ENCODE assay signal across 13 cellular contexts in genomic region chr19:19482785-19483625, GRCh38. TPM values are rescaled to one million over a fixed set of nuclear protein-coding genes. Genes with fewer than 3 reads are reported as not detected.
A peak's percentile ranks its signal among the peaks of the same experiment; 100 is the strongest.
DNase-seq lines count a peak whose midpoint lies in the region; ATAC-seq and TF ChIP-seq lines count a peak whose summit lies in the region.
"Had no signal": no experiment of that assay in that cellular context is flagged by ENCODE, and none has a peak within 500 bp of the region (broad histone marks: within the 10 kb centered on the region; RNA-seq: fewer than 3 reads in every experiment).

No MANE protein-coding gene starts in this region.

- POLR2A ChIA-PET in activated B cell treated with CpG ODN at 0.5 μM for 24 hours (lab: Charles Lee) = interaction anchor here (1.4 kb wide), 1 partner anchor 78 kb away, joined by 3 read pairs; the partner anchor contains the start of gene GATAD2A

- intact Hi-C loops in activated B cell treated with CpG ODN at 0.5 μM for 24 hours (cut with micrococcal nuclease) = no loop called here

- peak overlapping the region; percentile 71 for H3K27ac ChIP-seq in cardiac muscle cell
- H3K27ac ChIP-seq in right atrium auricular region = no peak overlapping the region
- H3K27ac ChIP-seq: heart right ventricle had no signal

- H3K4me3 ChIP-seq in cardiac muscle cell (no peak overlapping the region), right atrium auricular region (no peak overlapping the region)
- H3K4me3 ChIP-seq: heart right ventricle had no signal

- H3K9me3 ChIP-seq in cardiac muscle cell (ENCODE audit: low read depth) (no peaks in the 10 kb centered on the region), right atrium auricular region (no peaks in the 10 kb centered on the region)
- H3K9me3 ChIP-seq: heart right ventricle had no signal

- H3K27ac Mint-ChIP-seq in activated B cell treated with CpG ODN at 0.5 μM for 24 hours (peak overlapping the region; percentile 47), chondrocyte (ENCODE audit: unreplicated experiment) (no peak overlapping the region)

- H3K27me3 ChIP-seq in cardiac muscle cell (no peaks in the 10 kb centered on the region), right atrium auricular region (no peaks in the 10 kb centered on the region)
- H3K27me3 ChIP-seq: heart right ventricle had no signal

- H3K4me1 Mint-ChIP-seq in activated B cell treated with CpG ODN at 0.5 μM for 24 hours (peaks cover 50% of the 10 kb centered on the region), chondrocyte (ENCODE audit: low read depth) (peaks cover 13% of the 10 kb centered on the region)

- no peaks in the 10 kb centered on the region for H3K36me3 ChIP-seq in cardiac muscle cell
- H3K36me3 ChIP-seq in right atrium auricular region = no peaks in the 10 kb centered on the region

- H3K4me1 ChIP-seq in cardiac muscle cell (ENCODE audit: low read depth) = peaks cover 22% of the 10 kb centered on the region
- H3K4me1 ChIP-seq in right atrium auricular region = peaks cover 0 to 39% of the 10 kb centered on the region in 2 donors

- CTCF ChIA-PET in activated B cell treated with CpG ODN at 0.5 μM for 24 hours (lab: Charles Lee) = interaction anchor here (0.8 kb wide), 1 partner anchor 116 kb away, joined by 3 read pairs; no protein-coding TSS in a partner anchor

- no peaks in the 10 kb centered on the region for H3K9me3 Mint-ChIP-seq in activated B cell treated with CpG ODN at 0.5 μM for 24 hours
- H3K9me3 Mint-ChIP-seq in chondrocyte (ENCODE audit: low read depth) = no peaks in the 10 kb centered on the region

- ATAC-seq in activated B cell treated with CpG ODN at 0.5 μM for 24 hours (ENCODE audit: low read depth) (no peak), HG03039 (IDR thresholded peaks at IDR 0.05; ENCODE audit: unreplicated experiment) (no peak)
- ATAC-seq: heart right ventricle, left colon had no signal

- H3K36me3 Mint-ChIP-seq in activated B cell treated with CpG ODN at 0.5 μM for 24 hours (ENCODE audit: low read depth) (peaks cover 31% of the 10 kb centered on the region), chondrocyte (ENCODE audit: low read depth) (peaks cover 2% of the 10 kb centered on the region)

- H3K4me3 Mint-ChIP-seq in activated B cell treated with CpG ODN at 0.5 μM for 24 hours (no peak overlapping the region), chondrocyte (ENCODE audit: unreplicated experiment) (no peak overlapping the region)

- H3K27me3 Mint-ChIP-seq in activated B cell treated with CpG ODN at 0.5 μM for 24 hours (no peaks in the 10 kb centered on the region), chondrocyte (ENCODE audit: low read depth) (no peaks in the 10 kb centered on the region)

- TF ChIP-seq CTCF in cardiac muscle cell (IDR thresholded peaks at IDR 0.05; ENCODE audit: low read depth, low read length) = no peak
- no peak for TF ChIP-seq CTCF in right atrium auricular region (IDR thresholded peaks at IDR 0.05)
- no peak for TF ChIP-seq CTCF in activated B cell treated with CpG ODN at 0.5 μM for 24 hours (IDR thresholded peaks at IDR 0.05)
- no peak for TF ChIP-seq CTCF in chondrocyte (IDR thresholded peaks at IDR 0.05)

- DNase-seq in cardiac muscle cell (ENCODE audit: low read depth in 1 of 2, low spot score in 1 of 2) (no peak), right atrium auricular region (ENCODE audit: low spot score) (no peak), activated B cell treated with CpG ODN at 0.5 μM for 24 hours (no peak), myocyte (ENCODE audit: low read depth) (peak; percentile 49), OCI-M2 (lab: John Stamatoyannopoulos, UW; ENCODE audit: unreplicated experiment) (no peak), chondrocyte (ENCODE audit: low spot score) (no peak), T-helper 9 cell (no peak)
- DNase-seq: activated gamma-delta T cell, caudate nucleus, heart right ventricle, left colon, occipital lobe had no signal

RNA-seq across cellular contexts. Expression of gene TSSK6, which starts 32.3 kb away (rescaled TPM):
- total RNA-seq in cardiac muscle cell (4.1 and 11.9 TPM in 2 replicates), right atrium auricular region (1 to 10 TPM; 1.2 to 1.3 TPM), activated B cell treated with CpG ODN at 0.5 μM for 24 hours (4.0 and 4.3 TPM in 2 replicates), myocyte (0.91 and 1.4 TPM in 2 replicates), chondrocyte (1.3 to 1.8 TPM (median 1.4 TPM) in 3 replicates)
- 0.60 and 1.5 TPM in 2 replicates for polyA plus RNA-seq in cardiac muscle cell
- polyA plus RNA-seq in myocyte (2012) = 2.8 TPM

RNA-seq across cellular contexts. Expression of gene NDUFA13, which starts 33.0 kb away (rescaled TPM):
- 119 and 172 TPM in 2 replicates for total RNA-seq in cardiac muscle cell
- 806 and 843 TPM in 2 replicates for polyA plus RNA-seq in cardiac muscle cell
- 100 to 1,000 TPM in 1 of 2 donors, 10 to 100 TPM in 1; 59.3 to 198 TPM for total RNA-seq in right atrium auricular region
- 294 and 317 TPM in 2 replicates for total RNA-seq in activated B cell treated with CpG ODN at 0.5 μM for 24 hours
- total RNA-seq in myocyte = 18.0 and 46.5 TPM in 2 replicates
- polyA plus RNA-seq in myocyte (2012) = 588 TPM
- total RNA-seq in chondrocyte = 313 to 316 TPM (median 313 TPM) in 3 replicates

RNA-seq across cellular contexts. Expression of gene YJEFN3, which starts 45.7 kb away (rescaled TPM):
- total RNA-seq in cardiac muscle cell (10.6 and 12.5 TPM in 2 replicates), right atrium auricular region (1 to 10 TPM in 1 of 2 donors, under 1 TPM in 1; 0.85 to 1.5 TPM), activated B cell treated with CpG ODN at 0.5 μM for 24 hours (7.8 and 9.1 TPM in 2 replicates), myocyte (1.6 and 4.5 TPM in 2 replicates), chondrocyte (3.6 to 5.3 TPM (median 4.0 TPM) in 3 replicates)
- 23.0 and 29.9 TPM in 2 replicates for polyA plus RNA-seq in cardiac muscle cell
- 3.3 TPM for polyA plus RNA-seq in myocyte (2012)

RNA-seq across cellular contexts. Expression of gene CILP2, which starts 55.1 kb away (rescaled TPM):
- total RNA-seq in cardiac muscle cell (7.5 and 8.4 TPM in 2 replicates), right atrium auricular region (under 1 TPM; 0.19 to 0.24 TPM), activated B cell treated with CpG ODN at 0.5 μM for 24 hours (0.27 and 0.29 TPM in 2 replicates), myocyte (0.26 and 0.62 TPM in 2 replicates), chondrocyte (5.8 to 12.7 TPM (median 11.7 TPM) in 3 replicates)
- 2.2 and 6.7 TPM in 2 replicates for polyA plus RNA-seq in cardiac muscle cell
- 1.4 TPM for polyA plus RNA-seq in myocyte (2012)
